ENCODE assay signal across 22 cellular contexts in genomic region chr14:75297417-75298040, GRCh38. TPM values are rescaled to one million over a fixed set of nuclear protein-coding genes. Genes with fewer than 3 reads are reported as not detected.
DNase-seq lines count a peak whose midpoint lies in the region; ATAC-seq and TF ChIP-seq lines count a peak whose summit lies in the region.
"Had no signal": no experiment of that assay in that cellular context is flagged by ENCODE, and none has a peak within 500 bp of the region (broad histone marks: within the 10 kb centered on the region; RNA-seq: fewer than 3 reads in every experiment).

No MANE protein-coding gene starts in this region.

- POLR2A ChIA-PET in A673 (lab: Charles Lee; ENCODE audit: low non-redundant PET): no interaction called here
- POLR2A ChIA-PET in activated CD4-positive, alpha-beta memory T cell treated with anti-CD3 and anti-CD28 coated beads, Interleukin-2, amount 10 ng/mL, durations not matched to agents 7 days and 5 days (lab: Charles Lee): interaction anchor here (0.9 to 1.1 kb wide), 4 partner anchors 30 to 221 kb away, joined by 3 to 4 read pairs (median 3); partner anchors contain the start of gene NEK9

- TF ChIP-seq CTCF in A673 (conservative IDR thresholded peaks at IDR 0.05; ENCODE audit: low read depth, low read length) (no peak), sigmoid colon (IDR thresholded peaks at IDR 0.05) (no peak), mucosa of descending colon (IDR thresholded peaks at IDR 0.05) (no peak)

- BruUV-seq in A673 (replicated peaks; lab: Mats Ljungman, UMichigan): no TSS peak

- no peak for ATAC-seq in mucosa of descending colon
- ATAC-seq in activated T-cell treated with anti-CD3 and anti-CD28 coated beads, Interleukin-2, amount 50 U/mL, for 72 hours (replicated peaks in 1 of 2): no peak
- ATAC-seq: activated CD8-positive, alpha-beta T cell treated with anti-CD3 and anti-CD28 coated beads for 36 hours; naive thymus-derived CD4-positive, alpha-beta T cell; Right ventricle myocardium inferior had no signal

- TF ChIP-seq POLR2A in sigmoid colon (IDR thresholded peaks at IDR 0.05): no peak

- no peak for TF ChIP-seq EP300 in sigmoid colon (IDR thresholded peaks at IDR 0.05)

- H3K27ac ChIP-seq in A673 (ENCODE audit: low read depth, low read length, poor library complexity, severe bottlenecking): peak overlapping the region; percentile 75
- H3K27ac ChIP-seq in sigmoid colon: peak overlapping the region in 3 of 4 donors; percentile 91 to 96 (median 95)
- H3K27ac ChIP-seq: cardiac muscle cell, thyroid gland had no signal

- H3K27me3 ChIP-seq in A673 (replicated peaks; ENCODE audit: insufficient read depth, low read depth, low read length, poor library complexity): no peaks in the 10 kb centered on the region
- H3K27me3 ChIP-seq in sigmoid colon: no peaks in the 10 kb centered on the region
- H3K27me3 ChIP-seq: cardiac muscle cell, thyroid gland had no signal

- H3K9me3 Mint-ChIP-seq in activated T-cell treated with anti-CD3 and anti-CD28 coated beads, Interleukin-2, amount 50 U/mL, for 72 hours: peaks cover 0 to 6% of the 10 kb centered on the region in 2 donors
- H3K9me3 Mint-ChIP-seq in activated CD4-positive, alpha-beta memory T cell treated with anti-CD3 and anti-CD28 coated beads, Interleukin-2, amount 10 ng/mL, durations not matched to agents 7 days and 5 days: no peaks in the 10 kb centered on the region
- H3K9me3 Mint-ChIP-seq: activated B cell treated with CpG ODN at 0.5 μM for 24 hours; activated naive CD8-positive, alpha-beta T cell treated with anti-CD3 and anti-CD28 coated beads, Interleukin-2, amount 10 ng/mL, durations not matched to agents 7 days and 5 days; activated T-cell treated with anti-CD3 and anti-CD28 coated beads, Interleukin-2, amount 50 U/mL, for 24 hours; naive thymus-derived CD4-positive, alpha-beta T cell; T-helper 1 cell treated with Interleukin-12 subunit alpha and Interleukin-12 subunit beta and Interleukin-4 antibody, amounts not matched to agents 30 μg/mL and 1 μg/mL, for 36 hours had no signal

- 94 to 95% methylated on average over 10 of the region's 10 CpGs for WGBS in sigmoid colon, 2 donors

- H3K9me3 ChIP-seq in A673 (ENCODE audit: low read depth, low read length, poor library complexity, severe bottlenecking) (no peaks in the 10 kb centered on the region), sigmoid colon (no peaks in the 10 kb centered on the region), mucosa of descending colon (no peaks in the 10 kb centered on the region)
- H3K9me3 ChIP-seq: thyroid gland had no signal

- H3K4me3 ChIP-seq in A673 (ENCODE audit: low read depth, low read length, poor library complexity, severe bottlenecking) (no peak overlapping the region), sigmoid colon (no peak overlapping the region), mucosa of descending colon (no peak overlapping the region)
- H3K4me3 ChIP-seq: cardiac muscle cell, lung, thyroid gland had no signal

- H3K4me3 Mint-ChIP-seq in activated T-cell treated with anti-CD3 and anti-CD28 coated beads, Interleukin-2, amount 50 U/mL, for 72 hours: no peak overlapping the region
- H3K4me3 Mint-ChIP-seq in activated CD4-positive, alpha-beta memory T cell treated with anti-CD3 and anti-CD28 coated beads, Interleukin-2, amount 10 ng/mL, durations not matched to agents 7 days and 5 days: no peak overlapping the region
- H3K4me3 Mint-ChIP-seq: activated B cell treated with CpG ODN at 0.5 μM for 24 hours; activated CD8-positive, alpha-beta T cell treated with anti-CD3 and anti-CD28 coated beads for 36 hours; activated naive CD8-positive, alpha-beta T cell treated with anti-CD3 and anti-CD28 coated beads, Interleukin-2, amount 10 ng/mL, durations not matched to agents 7 days and 5 days; activated T-cell treated with anti-CD3 and anti-CD28 coated beads, Interleukin-2, amount 50 U/mL, for 24 hours; T-helper 1 cell treated with Interleukin-12 subunit alpha and Interleukin-12 subunit beta and Interleukin-4 antibody, amounts not matched to agents 30 μg/mL and 1 μg/mL, for 36 hours had no signal

- H3K27ac Mint-ChIP-seq in activated T-cell treated with anti-CD3 and anti-CD28 coated beads, Interleukin-2, amount 50 U/mL, for 72 hours: no peak overlapping the region
- H3K27ac Mint-ChIP-seq in activated CD4-positive, alpha-beta memory T cell treated with anti-CD3 and anti-CD28 coated beads, Interleukin-2, amount 10 ng/mL, durations not matched to agents 7 days and 5 days: no peak overlapping the region
- H3K27ac Mint-ChIP-seq: activated B cell treated with CpG ODN at 0.5 μM for 24 hours; activated CD8-positive, alpha-beta T cell treated with anti-CD3 and anti-CD28 coated beads for 36 hours; activated naive CD8-positive, alpha-beta T cell treated with anti-CD3 and anti-CD28 coated beads, Interleukin-2, amount 10 ng/mL, durations not matched to agents 7 days and 5 days; activated T-cell treated with anti-CD3 and anti-CD28 coated beads, Interleukin-2, amount 50 U/mL, for 24 hours; T-helper 1 cell treated with Interleukin-12 subunit alpha and Interleukin-12 subunit beta and Interleukin-4 antibody, amounts not matched to agents 30 μg/mL and 1 μg/mL, for 36 hours had no signal

- no peaks in the 10 kb centered on the region for H3K27me3 Mint-ChIP-seq in activated T-cell treated with anti-CD3 and anti-CD28 coated beads, Interleukin-2, amount 50 U/mL, for 72 hours (ENCODE audit: low read depth)
- H3K27me3 Mint-ChIP-seq in activated CD4-positive, alpha-beta memory T cell treated with anti-CD3 and anti-CD28 coated beads, Interleukin-2, amount 10 ng/mL, durations not matched to agents 7 days and 5 days: peaks cover 7% of the 10 kb centered on the region
- H3K27me3 Mint-ChIP-seq: activated B cell treated with CpG ODN at 0.5 μM for 24 hours; activated naive CD8-positive, alpha-beta T cell treated with anti-CD3 and anti-CD28 coated beads, Interleukin-2, amount 10 ng/mL, durations not matched to agents 7 days and 5 days; activated T-cell treated with anti-CD3 and anti-CD28 coated beads, Interleukin-2, amount 50 U/mL, for 24 hours had no signal

- H3K4me1 Mint-ChIP-seq in activated T-cell treated with anti-CD3 and anti-CD28 coated beads, Interleukin-2, amount 50 U/mL, for 72 hours (ENCODE audit: low read depth): peaks cover 40% of the 10 kb centered on the region
- H3K4me1 Mint-ChIP-seq in activated CD4-positive, alpha-beta memory T cell treated with anti-CD3 and anti-CD28 coated beads, Interleukin-2, amount 10 ng/mL, durations not matched to agents 7 days and 5 days: peaks cover 39% of the 10 kb centered on the region

- intact Hi-C loops in A673 (cut with micrococcal nuclease; ENCODE audit: unreplicated experiment) (loop anchor here (5.0 kb wide), 1 partner anchor 350 kb away; no protein-coding TSS in a partner anchor), sigmoid colon (cut with DNase I) (no loop called here), mucosa of descending colon (cut with DNase I, micrococcal nuclease) (loop anchor here in 1 of 2 donors (5.0 kb wide), 1 partner anchor 170 kb away; the partner anchor contains the start of gene NEK9)

- no peaks in the 10 kb centered on the region for H3K36me3 ChIP-seq in A673 (ENCODE audit: insufficient read depth, low read length, poor library complexity, severe bottlenecking)
- H3K36me3 ChIP-seq in sigmoid colon: no peaks in the 10 kb centered on the region
- H3K36me3 ChIP-seq in mucosa of descending colon (ENCODE audit: low read depth): no peaks in the 10 kb centered on the region
- H3K36me3 ChIP-seq: cardiac muscle cell, thyroid gland had no signal

- H3K4me1 ChIP-seq in A673 (ENCODE audit: insufficient read depth, low read length, poor library complexity, severe bottlenecking) (peaks cover 45% of the 10 kb centered on the region), sigmoid colon (peaks cover 0 to 31% (median 21%) of the 10 kb centered on the region in 4 donors), mucosa of descending colon (ENCODE audit: low read depth) (peaks cover 19% of the 10 kb centered on the region)

- DNase-seq in A673 (ENCODE audit: low spot score) (no peak), MV-4-11 (lab: John Stamatoyannopoulos, UW) (peak; percentile 91), amniotic epithelial cell (ENCODE audit: low read depth) (peak; percentile 48), sigmoid colon (peak; percentile 67), mucosa of descending colon (no peak), RPMI8226 (no peak)
- DNase-seq in activated T-cell treated with anti-CD3 and anti-CD28 coated beads, Interleukin-2, amount 50 U/mL, for 72 hours: no peak
- DNase-seq in activated CD4-positive, alpha-beta memory T cell treated with anti-CD3 and anti-CD28 coated beads, Interleukin-2, amount 10 ng/mL, durations not matched to agents 7 days and 5 days: no peak
- DNase-seq: activated B cell treated with CpG ODN at 0.5 μM for 24 hours; activated CD8-positive, alpha-beta T cell treated with anti-CD3 and anti-CD28 coated beads for 36 hours; activated naive CD8-positive, alpha-beta T cell treated with anti-CD3 and anti-CD28 coated beads, Interleukin-2, amount 10 ng/mL, durations not matched to agents 7 days and 5 days; activated T-cell treated with anti-CD3 and anti-CD28 coated beads, Interleukin-2, amount 50 U/mL, for 24 hours; effector CD8-positive, alpha-beta T cell; naive thymus-derived CD4-positive, alpha-beta T cell; NCI-H187 treated with DMSO at 0.1 percent for 48 hours; small intestine; stimulated activated CD4-positive, alpha-beta T cell treated with anti-CD3 and anti-CD28 coated beads, Interleukin-4, amount 100 ng/mL, for 4 hours; thyroid gland had no signal

- peaks cover 0 to 4% of the 10 kb centered on the region in 2 donors for H3K36me3 Mint-ChIP-seq in activated T-cell treated with anti-CD3 and anti-CD28 coated beads, Interleukin-2, amount 50 U/mL, for 72 hours (ENCODE audit: insufficient read depth in 2 of 2)
- H3K36me3 Mint-ChIP-seq in activated CD4-positive, alpha-beta memory T cell treated with anti-CD3 and anti-CD28 coated beads, Interleukin-2, amount 10 ng/mL, durations not matched to agents 7 days and 5 days (ENCODE audit: low read depth): no peaks in the 10 kb centered on the region
- H3K36me3 Mint-ChIP-seq: activated naive CD8-positive, alpha-beta T cell treated with anti-CD3 and anti-CD28 coated beads, Interleukin-2, amount 10 ng/mL, durations not matched to agents 7 days and 5 days; naive thymus-derived CD4-positive, alpha-beta T cell had no signal

- CTCF ChIA-PET in A673 (lab: Charles Lee): interaction anchor here (0.6 to 1.1 kb wide), 3 partner anchors 351 to 437 kb away, joined by 4 to 8 read pairs (median 7); no protein-coding TSS in a partner anchor
- CTCF ChIA-PET in activated CD4-positive, alpha-beta memory T cell treated with anti-CD3 and anti-CD28 coated beads, Interleukin-2, amount 10 ng/mL, durations not matched to agents 7 days and 5 days (lab: Charles Lee): interaction anchor here (0.7 to 13.3 kb wide), 14 partner anchors 10 to 368 kb away, joined by 3 to 216 read pairs (median 4); partner anchors contain the start of gene NEK9

RNA-seq across cellular contexts. Expression of gene FOS, which starts 18.9 kb away (rescaled TPM):
- 10.2 and 13.7 TPM in 2 replicates for total RNA-seq in A673 (2021)
- total RNA-seq in sigmoid colon: 1,000 to 10,000 TPM in 1 of 4 donors, 100 to 1,000 TPM in 3; 172 to 1,048 (median 650) TPM
- 100 to 1,000 TPM; 108 to 374 (median 306) TPM for polyA plus RNA-seq in sigmoid colon
- 100 to 1,000 TPM; 163 to 292 (median 243) TPM for total RNA-seq in mucosa of descending colon
- total RNA-seq in activated T-cell treated with anti-CD3 and anti-CD28 coated beads, Interleukin-2, amount 50 U/mL, for 72 hours: 10 to 100 TPM; 39.1 to 41.7 TPM
- total RNA-seq in activated CD4-positive, alpha-beta memory T cell treated with anti-CD3 and anti-CD28 coated beads, Interleukin-2, amount 10 ng/mL, durations not matched to agents 7 days and 5 days: 10 to 100 TPM; 49.7 to 53.5 TPM

Comparison
In these comparisons a context has a peak if more than half of its experiments do, and no peak if none do; other contexts are left out.
1. DNase-seq: peak in MV-4-11 (single experiment), amniotic epithelial cell (single experiment) and sigmoid colon (single experiment); none in A673 (single experiment), mucosa of descending colon (0 of 3), RPMI8226 (single experiment), activated T-cell treated with anti-CD3 and anti-CD28 coated beads, Interleukin-2, amount 50 U/mL, for 72 hours (0 of 2) and activated CD4-positive, alpha-beta memory T cell treated with anti-CD3 and anti-CD28 coated beads, Interleukin-2, amount 10 ng/mL, durations not matched to agents 7 days and 5 days (single experiment).